11 cellular contexts compared by ENCODE assay signal in genomic region chr19:4506449-4507149, GRCh38. TPM values are rescaled to one million over a fixed set of nuclear protein-coding genes. Genes with fewer than 3 reads are reported as not detected.
A peak's percentile ranks its signal among the peaks of the same experiment; 100 is the strongest.
DNase-seq lines count a peak whose midpoint lies in the region; ATAC-seq and TF ChIP-seq lines count a peak whose summit lies in the region.
"Had no signal": no experiment of that assay in that cellular context is flagged by ENCODE, and none has a peak within 500 bp of the region (broad histone marks: within the 10 kb centered on the region; RNA-seq: fewer than 3 reads in every experiment).

No MANE protein-coding gene starts in this region.

- H3K9me3 Mint-ChIP-seq in activated CD4-positive, alpha-beta memory T cell treated with anti-CD3 and anti-CD28 coated beads for 36 hours, result no peaks in the 10 kb centered on the region

- peak overlapping the region in 3 of 4 donors; percentile 47 to 59 (median 53) for H3K27ac ChIP-seq in gastroesophageal sphincter
- H3K27ac ChIP-seq in prostate gland, result no peak overlapping the region
- H3K27ac ChIP-seq in right atrium auricular region, result no peak overlapping the region

- peaks cover 3% of the 10 kb centered on the region for H3K36me3 Mint-ChIP-seq in activated CD4-positive, alpha-beta memory T cell treated with anti-CD3 and anti-CD28 coated beads for 36 hours

- ATAC-seq in gastroesophageal sphincter (no peak), HG03025 (IDR thresholded peaks at IDR 0.05; ENCODE audit: low FRiP score, unreplicated experiment) (no peak), HG03520 (IDR thresholded peaks at IDR 0.05; ENCODE audit: unreplicated experiment) (no peak)

- intact Hi-C loops in activated CD4-positive, alpha-beta memory T cell treated with anti-CD3 and anti-CD28 coated beads for 36 hours (cut with micrococcal nuclease), result no loop called here
- intact Hi-C loops in prostate gland (cut with DNase I), result no loop called here

- TF ChIP-seq POLR2A in gastroesophageal sphincter (IDR thresholded peaks at IDR 0.05), result no peak
- TF ChIP-seq POLR2A in prostate gland (IDR thresholded peaks at IDR 0.05), result no peak

- DNase-seq in AG08396 (ENCODE audit: low spot score), result peak; percentile 83
- peak; percentile 47 for DNase-seq in H7
- peak; percentile 25 for DNase-seq in activated CD4-positive, alpha-beta memory T cell treated with anti-CD3 and anti-CD28 coated beads for 36 hours
- DNase-seq in prostate gland (ENCODE audit: low spot score), result no peak
- DNase-seq in right atrium auricular region (ENCODE audit: low spot score), result no peak
- DNase-seq: hippocampal formation, NCI-H1930 had no signal

- no peak for TF ChIP-seq CTCF in gastroesophageal sphincter (IDR thresholded peaks at IDR 0.05)
- no peak for TF ChIP-seq CTCF in prostate gland (IDR thresholded peaks at IDR 0.05)
- TF ChIP-seq CTCF in right atrium auricular region (IDR thresholded peaks at IDR 0.05), result no peak

- H3K4me3 ChIP-seq in H7 (ENCODE audit: insufficient read depth, low read depth, low read length) (no peak overlapping the region), gastroesophageal sphincter (no peak overlapping the region), prostate gland (no peak overlapping the region), right atrium auricular region (no peak overlapping the region)

- H3K4me3 Mint-ChIP-seq in activated CD4-positive, alpha-beta memory T cell treated with anti-CD3 and anti-CD28 coated beads for 36 hours, result no peak overlapping the region
- H3K4me3 Mint-ChIP-seq: activated naive CD8-positive, alpha-beta T cell had no signal

- peaks cover 7% of the 10 kb centered on the region for H3K4me1 Mint-ChIP-seq in activated CD4-positive, alpha-beta memory T cell treated with anti-CD3 and anti-CD28 coated beads for 36 hours (ENCODE audit: low read depth)

- POLR2A ChIA-PET in activated CD4-positive, alpha-beta memory T cell treated with anti-CD3 and anti-CD28 coated beads for 36 hours (lab: Charles Lee), result no interaction called here

- H3K9me3 ChIP-seq in gastroesophageal sphincter (no peaks in the 10 kb centered on the region), prostate gland (no peaks in the 10 kb centered on the region), right atrium auricular region (no peaks in the 10 kb centered on the region)

- TF ChIP-seq EP300 in gastroesophageal sphincter (IDR thresholded peaks at IDR 0.05), result no peak

- H3K27me3 ChIP-seq in H7 (ENCODE audit: control insufficient read depth, insufficient read depth, low read length) (peaks cover 2% of the 10 kb centered on the region), gastroesophageal sphincter (no peaks in the 10 kb centered on the region), prostate gland (replicated peaks; ENCODE audit: insufficient read depth) (no peaks in the 10 kb centered on the region), right atrium auricular region (no peaks in the 10 kb centered on the region)

- H3K27ac Mint-ChIP-seq in activated CD4-positive, alpha-beta memory T cell treated with anti-CD3 and anti-CD28 coated beads for 36 hours, result no peak overlapping the region
- H3K27ac Mint-ChIP-seq: activated naive CD8-positive, alpha-beta T cell had no signal

- H3K27me3 Mint-ChIP-seq in activated CD4-positive, alpha-beta memory T cell treated with anti-CD3 and anti-CD28 coated beads for 36 hours, result no peaks in the 10 kb centered on the region
- H3K27me3 Mint-ChIP-seq: activated naive CD8-positive, alpha-beta T cell had no signal

- 64% methylated on average over 6 of the region's 17 CpGs; no CpG with 5 or more reads in 1 of the 2 donors for WGBS in gastroesophageal sphincter (ENCODE audit: low coverage in 1 of 2), 2 donors
- 77% methylated on average over 17 of the region's 17 CpGs for WGBS in prostate gland

- H3K4me1 ChIP-seq in gastroesophageal sphincter (peaks cover 0 to 63% (median 0%) of the 10 kb centered on the region in 3 donors), prostate gland (replicated peaks) (no peaks in the 10 kb centered on the region), right atrium auricular region (peaks cover 0 to 9% of the 10 kb centered on the region in 2 donors)

- H3K36me3 ChIP-seq in H7 (replicated peaks; ENCODE audit: control insufficient read depth, insufficient read depth, low read length) (peaks cover 4% of the 10 kb centered on the region), gastroesophageal sphincter (peaks cover 0 to 86% of the 10 kb centered on the region in 2 donors), prostate gland (no peaks in the 10 kb centered on the region), right atrium auricular region (peaks cover 70% of the 10 kb centered on the region)

- CTCF ChIA-PET in activated CD4-positive, alpha-beta memory T cell treated with anti-CD3 and anti-CD28 coated beads for 36 hours (lab: Charles Lee), result no interaction called here

RNA-seq across cellular contexts. Expression of gene PLIN4, which starts 11.7 kb away (rescaled TPM):
- 0.07 and 0.10 TPM in 2 replicates for total RNA-seq in H7 (2014; rRNA removed; shearing (Covaris generic))
- total RNA-seq in activated CD4-positive, alpha-beta memory T cell treated with anti-CD3 and anti-CD28 coated beads for 36 hours, result under 1 TPM in 1 of 2 experiments, not detected in 1; 0.02 TPM
- total RNA-seq in gastroesophageal sphincter (100 to 1,000 TPM in 1 of 4 donors, 10 to 100 TPM in 3; 66.0 to 145 (median 87.5) TPM), prostate gland (10 to 100 TPM in 1 of 2 donors, 1 to 10 TPM in 1; 8.2 to 13.9 TPM), right atrium auricular region (100 to 1,000 TPM; 104 to 156 TPM)

RNA-seq across cellular contexts. Expression of gene PLIN5, which starts 28.4 kb away (rescaled TPM):
- total RNA-seq in H7 (2014; rRNA removed; shearing (Covaris generic)), result 1.3 and 2.5 TPM in 2 replicates
- total RNA-seq in activated CD4-positive, alpha-beta memory T cell treated with anti-CD3 and anti-CD28 coated beads for 36 hours, result under 1 TPM; 0.17 to 0.31 TPM
- total RNA-seq in gastroesophageal sphincter (10 to 100 TPM in 2 of 4 donors, 1 to 10 TPM in 1, under 1 TPM in 1; 0.49 to 24.3 (median 11.2) TPM), prostate gland (10 to 100 TPM; 23.2 to 26.8 TPM), right atrium auricular region (10 to 100 TPM; 21.4 to 43.6 TPM)

RNA-seq across cellular contexts. Expression of gene LRG1, which starts 33.2 kb away (rescaled TPM):
- 0.10 and 0.30 TPM in 2 replicates for total RNA-seq in H7 (2014; rRNA removed; shearing (Covaris generic))
- under 1 TPM; 0.88 to 0.92 TPM for total RNA-seq in activated CD4-positive, alpha-beta memory T cell treated with anti-CD3 and anti-CD28 coated beads for 36 hours
- total RNA-seq in gastroesophageal sphincter, result 1 to 10 TPM in 2 of 4 donors, not detected in 2; 2.1 to 8.5 TPM
- 1 to 10 TPM; 2.5 to 3.6 TPM for total RNA-seq in prostate gland
- under 1 TPM in 1 of 2 donors, not detected in 1; 0.67 TPM for total RNA-seq in right atrium auricular region

RNA-seq across cellular contexts. Expression of gene HDGFL2, which starts 34.5 kb away (rescaled TPM):
- 111 and 116 TPM in 2 replicates for total RNA-seq in H7 (2014; rRNA removed; shearing (Covaris generic))
- 10 to 100 TPM; 46.0 to 47.7 TPM for total RNA-seq in activated CD4-positive, alpha-beta memory T cell treated with anti-CD3 and anti-CD28 coated beads for 36 hours
- total RNA-seq in gastroesophageal sphincter (10 to 100 TPM; 33.3 to 49.5 (median 36.2) TPM), prostate gland (10 to 100 TPM; 40.8 to 61.8 TPM), right atrium auricular region (10 to 100 TPM; 18.3 to 24.8 TPM)

RNA-seq across cellular contexts. Expression of gene UBXN6, which starts 49.0 kb away (rescaled TPM):
- total RNA-seq in H7 (2014; rRNA removed; shearing (Covaris generic)), result 36.0 and 41.8 TPM in 2 replicates
- 10 to 100 TPM; 36.2 to 37.1 TPM for total RNA-seq in activated CD4-positive, alpha-beta memory T cell treated with anti-CD3 and anti-CD28 coated beads for 36 hours
- total RNA-seq in gastroesophageal sphincter (100 to 1,000 TPM in 1 of 4 donors, 10 to 100 TPM in 3; 62.6 to 130 (median 80.6) TPM), prostate gland (100 to 1,000 TPM in 1 of 2 donors, 10 to 100 TPM in 1; 82.7 to 199 TPM), right atrium auricular region (100 to 1,000 TPM in 1 of 2 donors, 10 to 100 TPM in 1; 52.8 to 100 TPM)

Comparison
In these comparisons a context has a peak if more than half of its experiments do, and no peak if none do; other contexts are left out.
1. DNase-seq: peak in AG08396 (single experiment), H7 (single experiment) and activated CD4-positive, alpha-beta memory T cell treated with anti-CD3 and anti-CD28 coated beads for 36 hours (single experiment); none in prostate gland (single experiment) and right atrium auricular region (single experiment).
2. H3K27ac ChIP-seq: peak in gastroesophageal sphincter (3 of 4); none in prostate gland (0 of 2) and right atrium auricular region (0 of 2).